21 cellular contexts compared by ENCODE assay signal in the genomic region with DNA sequence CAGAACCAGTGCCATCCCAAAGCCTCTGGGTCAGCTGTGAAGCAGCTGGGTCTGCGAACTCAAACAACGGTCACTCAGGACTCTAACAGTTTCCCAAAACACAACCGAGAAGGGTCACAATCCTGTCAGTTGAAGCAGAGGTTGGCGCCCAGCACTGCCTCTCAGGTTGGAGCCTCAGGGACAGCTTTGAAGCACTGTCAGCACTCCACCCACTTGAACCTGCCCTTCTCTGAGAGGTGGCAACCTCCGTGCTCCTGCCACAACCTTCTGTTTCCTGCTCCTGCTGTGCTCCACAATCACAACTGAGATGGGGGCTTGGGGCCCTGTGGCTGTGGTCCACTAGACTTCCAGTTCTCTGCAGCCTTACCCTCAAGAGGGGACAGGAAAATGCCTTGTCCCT. TPM values are rescaled to one million over a fixed set of nuclear protein-coding genes. Genes with fewer than 3 reads are reported as not detected.
DNase-seq lines count a peak whose midpoint lies in the region; ATAC-seq, FAIRE-seq and TF ChIP-seq lines count a peak whose summit lies in the region.
"Had no signal": no experiment of that assay in that cellular context is flagged by ENCODE, and none has a peak within 500 bp of the region (broad histone marks: within the 10 kb centered on the region; RNA-seq: fewer than 3 reads in every experiment).

No MANE protein-coding gene starts in this region.

- whole genome bisulfite sequencing in HepG2 (ENCODE audit: low lambda C conversion rate), result 15% methylated on average over 2 of the region's 5 CpGs

- in situ Hi-C loops in HepG2 (cut with HindIII; ENCODE audit: extremely low pct_ligation_motif_present, low pct_unique_long_range_greater_than_20kb), result no loop called here

- H3K9ac ChIP-seq in HepG2 (ENCODE audit: insufficient read depth, low read depth, low read length), result no peak overlapping the region

- no peak overlapping the region for H3K27ac ChIP-seq in CD4-positive, alpha-beta T cell (ENCODE audit: low read depth, low read length)
- H3K27ac ChIP-seq in GM23338 (ENCODE audit: low read depth) (no peak overlapping the region), HepG2 (ENCODE audit: extremely low read length, insufficient read depth, low read length) (no peak overlapping the region)

- H3K36me3 ChIP-seq in GM23338 (ENCODE audit: insufficient read depth) (no peaks in the 10 kb centered on the region), HepG2 (replicated peaks in 1 of 2; ENCODE audit: control insufficient read depth in 1 of 2, insufficient read depth in 2 of 2, low read length in 2 of 2) (no peaks in the 10 kb centered on the region)

- POLR2A ChIA-PET in CD4-positive, alpha-beta T cell (lab: Charles Lee), result interaction anchor here (0.7 to 3.3 kb wide), 9 partner anchors 13 to 53 kb away, joined by 3 to 38 read pairs (median 3); a partner anchor contains a TSS
- POLR2A ChIA-PET in naive thymus-derived CD8-positive, alpha-beta T cell (lab: Charles Lee), result interaction anchor here (0.8 to 3.0 kb wide), 10 partner anchors 9 to 56 kb away, joined by 3 to 19 read pairs (median 4); a partner anchor contains a TSS
- POLR2A ChIA-PET in HepG2 (lab: Yijun Ruan, JAX), result no interaction called here

- TF ChIP-seq RAD21 in HepG2 (CRISPR knock-in tag; IDR thresholded peaks at IDR 0.05), result no peak

- no peaks in the 10 kb centered on the region for H3K79me2 ChIP-seq in GM23338 (replicated peaks; ENCODE audit: insufficient read depth)
- no peaks in the 10 kb centered on the region for H3K79me2 ChIP-seq in HepG2 (ENCODE audit: insufficient read depth, low read length)

- H3K4me1 ChIP-seq in GM23338 (ENCODE audit: insufficient read depth) (no peaks in the 10 kb centered on the region; the same call in 1 of the 2 replicates), HepG2 (ENCODE audit: insufficient read depth, low read length) (no peaks in the 10 kb centered on the region)

- H3K4me2 ChIP-seq in GM23338 (no peak overlapping the region), HepG2 (ENCODE audit: low read depth, low read length) (no peak overlapping the region)

- FAIRE-seq in HepG2 (lab: Jason Lieb, UNC), result no peak
- FAIRE-seq: K562, RCC 7860 had no signal

- H3K4me3 ChIP-seq in GM23338, result no peak overlapping the region
- H3K4me3 ChIP-seq in HepG2 (replicated peaks in 1 of 3; ENCODE audit: insufficient read depth in 1 of 3, low read depth in 2 of 3, low read length in 3 of 3), result no peak overlapping the region
- H3K4me3 ChIP-seq: K562 had no signal

- TF ChIP-seq EP300 in HepG2 (IDR thresholded peaks at IDR 0.05; ENCODE audit: low read depth in 2 of 2, low read length in 2 of 2) (no peak), HepG2 (CRISPR knock-in tag; IDR thresholded peaks at IDR 0.05; ENCODE audit: borderline replicate concordance) (no peak)

- peak overlapping the region; percentile 56; the same call in 1 of the 2 replicates for H2AFZ ChIP-seq in GM23338
- H2AFZ ChIP-seq in HepG2 (ENCODE audit: low read length), result no peak overlapping the region

- no peak overlapping the region for H3K27ac Mint-ChIP-seq in CD4-positive, alpha-beta T cell
- H3K27ac Mint-ChIP-seq in GM23338, result no peak overlapping the region
- H3K27ac Mint-ChIP-seq in activated T-helper 17 cell treated with anti-CD3 and anti-CD28 coated beads, Interleukin-2, amount 50 U/mL, for 72 hours, result peak overlapping the region; percentile 43
- peak overlapping the region in 7 of 10 donors; percentile 24 to 81 (median 46) for H3K27ac Mint-ChIP-seq in naive thymus-derived CD8-positive, alpha-beta T cell
- H3K27ac Mint-ChIP-seq: H9 had no signal

- ATAC-seq in CD4-positive, alpha-beta T cell (ENCODE audit: poor library complexity), result peak; percentile 69
- ATAC-seq in GM23338 (no peak), HepG2 (no peak), HG02981 (IDR thresholded peaks at IDR 0.05; ENCODE audit: unreplicated experiment) (no peak), omental fat pad (ENCODE audit: low FRiP score) (no peak)
- ATAC-seq in activated T-helper 17 cell treated with anti-CD3 and anti-CD28 coated beads, Interleukin-2, amount 50 U/mL, for 72 hours (replicated peaks), result peak; percentile 53
- ATAC-seq in naive thymus-derived CD8-positive, alpha-beta T cell, result peak; percentile 69 to 81
- ATAC-seq: K562, Right ventricle myocardium inferior had no signal

- no peak overlapping the region for H3K4me3 Mint-ChIP-seq in CD4-positive, alpha-beta T cell
- H3K4me3 Mint-ChIP-seq in GM23338, result no peak overlapping the region
- peak overlapping the region; percentile 35 for H3K4me3 Mint-ChIP-seq in activated T-helper 17 cell treated with anti-CD3 and anti-CD28 coated beads, Interleukin-2, amount 50 U/mL, for 72 hours
- H3K4me3 Mint-ChIP-seq in naive thymus-derived CD8-positive, alpha-beta T cell, result peak overlapping the region in 5 of 10 donors; percentile 5 to 56 (median 21)
- H3K4me3 Mint-ChIP-seq: H9 had no signal

- H3K27me3 Mint-ChIP-seq in CD4-positive, alpha-beta T cell, result no peaks in the 10 kb centered on the region
- H3K27me3 Mint-ChIP-seq in GM23338 (ENCODE audit: insufficient read depth, low read depth, poor library complexity), result peaks cover 4% of the 10 kb centered on the region
- H3K27me3 Mint-ChIP-seq in activated T-helper 17 cell treated with anti-CD3 and anti-CD28 coated beads, Interleukin-2, amount 50 U/mL, for 72 hours, result no peaks in the 10 kb centered on the region
- H3K27me3 Mint-ChIP-seq in naive thymus-derived CD8-positive, alpha-beta T cell, result no peaks in the 10 kb centered on the region

- TF ChIP-seq POLR2A in HepG2 (IDR thresholded peaks at IDR 0.05; ENCODE audit: insufficient read depth in 1 of 2, low read depth in 2 of 2, low read length in 2 of 2), result no peak

- H3F3A ChIP-seq in GM23338 (replicated peaks; ENCODE audit: low read depth), result no peaks in the 10 kb centered on the region

- no peaks in the 10 kb centered on the region for H3K9me3 ChIP-seq in CD4-positive, alpha-beta T cell (ENCODE audit: control insufficient read depth, low read length)
- no peaks in the 10 kb centered on the region for H3K9me3 ChIP-seq in HepG2 (ENCODE audit: low read length)

- DNase-seq in CD4-positive, alpha-beta T cell, result no peak
- DNase-seq in GM23338 (ENCODE audit: low spot score) (no peak), NCI-H2196 (lab: John Stamatoyannopoulos, UW; ENCODE audit: unreplicated experiment) (no peak), HepG2 (ENCODE audit: low spot score) (no peak), omental fat pad (ENCODE audit: low spot score) (no peak)
- DNase-seq in naive thymus-derived CD8-positive, alpha-beta T cell, result no peak
- DNase-seq: ACHN; C1 segment of cervical spinal cord; DMS79 treated with DMSO at 0.1 percent for 48 hours; H9; NCI-H1105 treated with DMSO at 0.1 percent for 48 hours; NCI-H1694 treated with DMSO at 0.1 percent for 48 hours; NCI-H510A; NCI-H748 treated with DMSO at 0.1 percent for 48 hours; NK-92 treated with Interleukin-12 subunit alpha and Interleukin-12 subunit beta, amount 100 ng/mL, for 24 hours had no signal

- no peaks in the 10 kb centered on the region for H3K36me3 Mint-ChIP-seq in CD4-positive, alpha-beta T cell (ENCODE audit: low read depth)
- H3K36me3 Mint-ChIP-seq in GM23338 (ENCODE audit: low read depth), result no peaks in the 10 kb centered on the region
- no peaks in the 10 kb centered on the region for H3K36me3 Mint-ChIP-seq in activated T-helper 17 cell treated with anti-CD3 and anti-CD28 coated beads, Interleukin-2, amount 50 U/mL, for 72 hours (ENCODE audit: low read depth)
- H3K36me3 Mint-ChIP-seq in naive thymus-derived CD8-positive, alpha-beta T cell, result no peaks in the 10 kb centered on the region

- intact Hi-C loops in CD4-positive, alpha-beta T cell (cut with DNase I, micrococcal nuclease), result no loop called here
- intact Hi-C loops in HepG2 (cut with micrococcal nuclease; ENCODE audit: unreplicated experiment), result no loop called here

- no TSS peak for BruUV-seq in HepG2 (replicated peaks; lab: Mats Ljungman, UMichigan)

- H3K9me3 Mint-ChIP-seq in CD4-positive, alpha-beta T cell, result no peaks in the 10 kb centered on the region
- H3K9me3 Mint-ChIP-seq in GM23338, result no peaks in the 10 kb centered on the region
- no peaks in the 10 kb centered on the region for H3K9me3 Mint-ChIP-seq in activated T-helper 17 cell treated with anti-CD3 and anti-CD28 coated beads, Interleukin-2, amount 50 U/mL, for 72 hours
- no peaks in the 10 kb centered on the region for H3K9me3 Mint-ChIP-seq in naive thymus-derived CD8-positive, alpha-beta T cell
- H3K9me3 Mint-ChIP-seq: H9 had no signal

- no peaks in the 10 kb centered on the region for H4K20me1 ChIP-seq in GM23338 (replicated peaks; ENCODE audit: insufficient read depth)
- H4K20me1 ChIP-seq in HepG2 (ENCODE audit: insufficient read depth, low read length), result no peaks in the 10 kb centered on the region

- H3K9me2 ChIP-seq in GM23338 (ENCODE audit: insufficient read depth), result peaks cover 3% of the 10 kb centered on the region; the same call in 1 of the 2 replicates

- TF ChIP-seq CTCF in CD4-positive, alpha-beta T cell (IDR thresholded peaks at IDR 0.05), result no peak
- no peak for TF ChIP-seq CTCF in GM23338 (conservative IDR thresholded peaks at IDR 0.05; ENCODE audit: low read depth in 2 of 2)
- no peak for TF ChIP-seq CTCF in HepG2 (CRISPR knock-in tag; IDR thresholded peaks at IDR 0.05)
- no peak for TF ChIP-seq CTCF in omental fat pad (IDR thresholded peaks at IDR 0.05)

- no peaks in the 10 kb centered on the region for H3K27me3 ChIP-seq in CD4-positive, alpha-beta T cell (ENCODE audit: control insufficient read depth, insufficient read depth, low read length)
- H3K27me3 ChIP-seq in GM23338 (ENCODE audit: insufficient read depth), result no peaks in the 10 kb centered on the region
- H3K27me3 ChIP-seq in HepG2 (ENCODE audit: control insufficient read depth in 1 of 2, insufficient read depth in 2 of 2, low read length in 2 of 2), result peaks cover 0 to 2% of the 10 kb centered on the region in 2 experiments; a peak in 1 of 5 replicates

- H3K4me1 Mint-ChIP-seq in CD4-positive, alpha-beta T cell (ENCODE audit: low read depth), result peaks cover 60% of the 10 kb centered on the region
- H3K4me1 Mint-ChIP-seq in GM23338, result peaks cover 9% of the 10 kb centered on the region; the same call in 2 of the 3 replicates
- H3K4me1 Mint-ChIP-seq in activated T-helper 17 cell treated with anti-CD3 and anti-CD28 coated beads, Interleukin-2, amount 50 U/mL, for 72 hours, result peaks cover 9% of the 10 kb centered on the region
- peaks cover 19 to 54% (median 35%) of the 10 kb centered on the region in 4 donors for H3K4me1 Mint-ChIP-seq in naive thymus-derived CD8-positive, alpha-beta T cell

- CTCF ChIA-PET in CD4-positive, alpha-beta T cell (lab: Charles Lee), result interaction anchor here (1.9 kb wide), 1 partner anchor 11 kb away, joined by 3 read pairs; no protein-coding TSS in a partner anchor
- CTCF ChIA-PET in HepG2 (lab: Yijun Ruan, JAX; ENCODE audit: low intra/inter-chr PET ratio, low total read pairs), result no interaction called here

RNA-seq across cellular contexts. Expression of a gene that starts 21.7 kb away (rescaled TPM):
- total RNA-seq in CD4-positive, alpha-beta T cell, result 100 to 1,000 TPM; 154 to 155 TPM
- 0.35 and 0.38 TPM in 2 replicates for total RNA-seq in GM23338 (2014; rRNA removed; shearing (Covaris generic))
- polyA plus RNA-seq in GM23338 (2016; fragmentation: Nextera tagmentation; extraction: Ambion mirVana) (0.26 and 0.77 TPM in 2 replicates), HepG2 (2011; rRNA removed) (not detected in 2 replicates)
- 100 to 1,000 TPM; 202 to 204 TPM for total RNA-seq in activated T-helper 17 cell treated with anti-CD3 and anti-CD28 coated beads, Interleukin-2, amount 50 U/mL, for 72 hours
- total RNA-seq in naive thymus-derived CD8-positive, alpha-beta T cell, result 100 to 1,000 TPM; 299 to 311 TPM
- 100 to 1,000 TPM; 119 to 227 (median 198) TPM for polyA plus RNA-seq in naive thymus-derived CD8-positive, alpha-beta T cell
- total RNA-seq in HepG2 (2016; rRNA removed; fragmentation: Illumina TruSeq; extraction: Trizol) (not detected in 2 replicates), omental fat pad (10 to 100 TPM; 33.5 to 81.2 (median 59.1) TPM)
- total RNA-seq in HepG2 (2016; cell fraction: cytosol; rRNA removed; fragmentation: Illumina TruSeq; extraction: Trizol; ENCODE audit: low read depth), result not detected in 2 replicates
- not detected in 2 replicates for total RNA-seq in HepG2 (2016; cell fraction: insoluble cytoplasmic fraction; rRNA removed; fragmentation: Illumina TruSeq; extraction: Trizol)
- not detected in 2 replicates for total RNA-seq in HepG2 (2016; cell fraction: membrane; rRNA removed; fragmentation: Illumina TruSeq; extraction: Trizol)
- not detected in 2 replicates for total RNA-seq in HepG2 (2016; cell fraction: nucleus; rRNA removed; fragmentation: Illumina TruSeq; extraction: Trizol)
- not detected in 2 replicates for polyA plus RNA-seq in HepG2 (2011; cell fraction: cytosol; rRNA removed)
- polyA plus RNA-seq in HepG2 (2011; cell fraction: nucleus; rRNA removed), result not detected in 2 replicates
- polyA plus RNA-seq in HepG2 (2012), result not detected in 2 replicates
- not detected in 2 replicates for polyA plus RNA-seq in HepG2 (2016; cell fraction: cytosol; fragmentation: Illumina TruSeq; extraction: Trizol; ENCODE audit: low read depth)
- polyA plus RNA-seq in HepG2 (2016; cell fraction: insoluble cytoplasmic fraction; fragmentation: Illumina TruSeq; extraction: Trizol; ENCODE audit: low read depth), result not detected in 2 replicates
- not detected in 2 replicates for polyA plus RNA-seq in HepG2 (2016; cell fraction: membrane; fragmentation: Illumina TruSeq; extraction: Trizol; ENCODE audit: low read depth)
- polyA plus RNA-seq in HepG2 (2016; cell fraction: nucleus; fragmentation: Illumina TruSeq; extraction: Trizol; ENCODE audit: insufficient read depth, low read depth), result not detected in 2 replicates
- 0.10 and 0.21 TPM in 2 replicates for polyA minus RNA-seq in HepG2 (2011; rRNA and poly(A)+ RNA removed; ENCODE audit: low replicate concordance)
- not detected in 2 replicates for polyA minus RNA-seq in HepG2 (2011; cell fraction: cytosol; rRNA and poly(A)+ RNA removed)
- polyA minus RNA-seq in HepG2 (2011; cell fraction: nucleus; rRNA and poly(A)+ RNA removed), result not detected in 2 replicates
- total RNA-seq: G401, H9 had no signal

Comparison
In these comparisons a context has a peak if more than half of its experiments do, and no peak if none do; other contexts are left out.
1. ATAC-seq: peak in CD4-positive, alpha-beta T cell (single experiment), activated T-helper 17 cell treated with anti-CD3 and anti-CD28 coated beads, Interleukin-2, amount 50 U/mL, for 72 hours (single experiment) and naive thymus-derived CD8-positive, alpha-beta T cell (2 of 2); none in GM23338 (single experiment), HepG2 (single experiment), HG02981 (single experiment) and omental fat pad (single experiment).
2. H3K27ac Mint-ChIP-seq: peak in activated T-helper 17 cell treated with anti-CD3 and anti-CD28 coated beads, Interleukin-2, amount 50 U/mL, for 72 hours (single experiment) and naive thymus-derived CD8-positive, alpha-beta T cell (7 of 10); none in CD4-positive, alpha-beta T cell (single experiment) and GM23338 (single experiment).
3. RNA of a gene that starts 21.7 kb away (total RNA-seq): 299 to 311 TPM in naive thymus-derived CD8-positive, alpha-beta T cell, 202 to 204 TPM in activated T-helper 17 cell treated with anti-CD3 and anti-CD28 coated beads, Interleukin-2, amount 50 U/mL, for 72 hours, 154 to 155 TPM in CD4-positive, alpha-beta T cell and 33.5 to 81.2 TPM in omental fat pad; 0.35 to 0.38 TPM in GM23338 and not detected in HepG2; every median in the first group is over 10 times any median in the second.